Comparison of ENCODE assay signal across 8 cellular contexts in genomic region chr14:102085503-102085902, GRCh38. TPM values are rescaled to one million over a fixed set of nuclear protein-coding genes. Genes with fewer than 3 reads are reported as not detected.
DNase-seq lines count a peak whose midpoint lies in the region; ATAC-seq and TF ChIP-seq lines count a peak whose summit lies in the region.

No MANE protein-coding gene starts in this region.

- intact Hi-C loops in Panc1 (cut with micrococcal nuclease; ENCODE audit: unreplicated experiment) = no loop called here
- intact Hi-C loops in esophagus muscularis mucosa (cut with DNase I) = no loop called here
- intact Hi-C loops in psoas muscle (cut with DNase I) = loop anchor here (5.0 kb wide), 2 partner anchors 123 to 232 kb away; partner anchors contain the start of genes DYNC1H1 (in 1 of the 2) and ZNF839 (in 1 of the 2)

- H3K4me3 ChIP-seq in GM12864 (ENCODE audit: low read depth, low read length) = peak overlapping the region; percentile 82
- peak overlapping the region; percentile 67 to 82 for H3K4me3 ChIP-seq in Panc1 (ENCODE audit: low read depth in 2 of 2, low read length in 2 of 2)
- peak overlapping the region; percentile 90 to 94 (median 92) for H3K4me3 ChIP-seq in esophagus muscularis mucosa
- peak overlapping the region; percentile 80 for H3K4me3 ChIP-seq in psoas muscle

- 38% methylated on average over 10 of the region's 10 CpGs for WGBS in esophagus muscularis mucosa
- WGBS in psoas muscle, 3 donors = 35 to 44% (median 42%) methylated on average over 10 of the region's 10 CpGs

- no peak for TF ChIP-seq EP300 in esophagus muscularis mucosa (IDR thresholded peaks at IDR 0.05)

- DNase-seq in GM12864 (ENCODE audit: low read depth) (no peak), Panc1 (ENCODE audit: low read depth, low spot score) (no peak), esophagus muscularis mucosa (ENCODE audit: extremely low spot score) (no peak), psoas muscle (no peak), MV-4-11 (lab: John Stamatoyannopoulos, UW) (no peak)

- no peak for TF ChIP-seq POLR2A in esophagus muscularis mucosa (IDR thresholded peaks at IDR 0.05; ENCODE audit: low read depth)

- ATAC-seq in Panc1 (no peak), psoas muscle (no peak), HG02763 (IDR thresholded peaks at IDR 0.05; ENCODE audit: unreplicated experiment) (no peak), HG03520 (IDR thresholded peaks at IDR 0.05; ENCODE audit: unreplicated experiment) (no peak), HG03095 (IDR thresholded peaks at IDR 0.05; ENCODE audit: unreplicated experiment) (no peak)

- TF ChIP-seq CTCF in GM12864 (IDR thresholded peaks at IDR 0.05; ENCODE audit: low read depth, low read length, missing control alignments) (no peak), Panc1 (IDR thresholded peaks at IDR 0.05) (no peak), esophagus muscularis mucosa (IDR thresholded peaks at IDR 0.05) (no peak), psoas muscle (IDR thresholded peaks at IDR 0.05) (no peak)

- no peaks in the 10 kb centered on the region for H3K9me3 ChIP-seq in Panc1 (ENCODE audit: control insufficient read depth, insufficient read depth, low read depth, low read length)
- no peaks in the 10 kb centered on the region for H3K9me3 ChIP-seq in esophagus muscularis mucosa
- H3K9me3 ChIP-seq in psoas muscle = no peaks in the 10 kb centered on the region

- in situ Hi-C loops in Panc1 (cut with HindIII; ENCODE audit: low pct_unique_long_range_greater_than_20kb, low sequenced_read_pairs) = no loop called here

- BruUV-seq in Panc1 (replicated peaks; lab: Mats Ljungman, UMichigan) = no TSS peak

- CTCF ChIA-PET in Panc1 (lab: Charles Lee) = no interaction called here

- H3K27me3 ChIP-seq in Panc1 (ENCODE audit: control insufficient read depth, insufficient read depth, low read length) = no peaks in the 10 kb centered on the region
- no peaks in the 10 kb centered on the region for H3K27me3 ChIP-seq in esophagus muscularis mucosa
- H3K27me3 ChIP-seq in psoas muscle (ENCODE audit: insufficient read depth in 3 of 3, low read length in 2 of 3) = no peaks in the 10 kb centered on the region

- peaks cover 24% of the 10 kb centered on the region for H3K4me1 ChIP-seq in Panc1 (ENCODE audit: control insufficient read depth, insufficient read depth, low read length)
- peaks cover 37 to 63% (median 59%) of the 10 kb centered on the region in 4 donors for H3K4me1 ChIP-seq in esophagus muscularis mucosa
- H3K4me1 ChIP-seq in psoas muscle = peaks cover 49% of the 10 kb centered on the region

- H3K27ac ChIP-seq in Panc1 (ENCODE audit: low read length) = peak overlapping the region; percentile 86
- H3K27ac ChIP-seq in esophagus muscularis mucosa (replicated peaks in 1 of 4) = peak overlapping the region; percentile 98 to 100 (median 100)
- H3K27ac ChIP-seq in psoas muscle = peak overlapping the region; percentile 97

- H3K36me3 ChIP-seq in Panc1 (ENCODE audit: control insufficient read depth, insufficient read depth, low read length) (peaks cover 41% of the 10 kb centered on the region), esophagus muscularis mucosa (peaks cover 42 to 53% (median 51%) of the 10 kb centered on the region in 4 donors), psoas muscle (ENCODE audit: insufficient read depth in 1 of 2, low read depth in 1 of 2) (peaks cover 17 to 55% of the 10 kb centered on the region in 2 donors)

- POLR2A ChIA-PET in Panc1 (lab: Charles Lee) = interaction anchor here (0.6 kb wide), 1 partner anchor 219 kb away, joined by 3 read pairs; no protein-coding TSS in a partner anchor

RNA-seq across cellular contexts. Expression of gene HSP90AA1, which starts 1.3 kb away (rescaled TPM):
- total RNA-seq in Panc1 (2021; ENCODE audit: unreplicated experiment) = 383 TPM
- polyA plus RNA-seq in Panc1 (2012; ENCODE audit: insufficient read length) = 314 TPM
- total RNA-seq in esophagus muscularis mucosa = 100 to 1,000 TPM; 256 to 605 (median 376) TPM
- total RNA-seq in psoas muscle = 100 to 1,000 TPM; 398 to 659 (median 540) TPM
- 1,000 to 10,000 TPM in 1 of 3 donors, 100 to 1,000 TPM in 2; 523 to 1,480 (median 614) TPM for polyA plus RNA-seq in psoas muscle

RNA-seq across cellular contexts. Expression of gene WDR20, which starts 54.2 kb away (rescaled TPM):
- total RNA-seq in Panc1 (2021; ENCODE audit: unreplicated experiment) = 20.2 TPM
- 11.0 TPM for polyA plus RNA-seq in Panc1 (2012; ENCODE audit: insufficient read length)
- 10 to 100 TPM; 16.6 to 26.6 (median 22.3) TPM for total RNA-seq in esophagus muscularis mucosa
- total RNA-seq in psoas muscle = 10 to 100 TPM; 18.3 to 26.8 (median 22.3) TPM
- 10 to 100 TPM; 11.4 to 20.6 (median 11.9) TPM for polyA plus RNA-seq in psoas muscle

Comparison
In these comparisons a context has a peak if more than half of its experiments do, and no peak if none do; other contexts are left out.
1. intact Hi-C loops: an anchor here in psoas muscle (5.0 kb wide); none called in Panc1 and esophagus muscularis mucosa.